ENCODE assay signal across 24 cellular contexts in the genomic region with DNA sequence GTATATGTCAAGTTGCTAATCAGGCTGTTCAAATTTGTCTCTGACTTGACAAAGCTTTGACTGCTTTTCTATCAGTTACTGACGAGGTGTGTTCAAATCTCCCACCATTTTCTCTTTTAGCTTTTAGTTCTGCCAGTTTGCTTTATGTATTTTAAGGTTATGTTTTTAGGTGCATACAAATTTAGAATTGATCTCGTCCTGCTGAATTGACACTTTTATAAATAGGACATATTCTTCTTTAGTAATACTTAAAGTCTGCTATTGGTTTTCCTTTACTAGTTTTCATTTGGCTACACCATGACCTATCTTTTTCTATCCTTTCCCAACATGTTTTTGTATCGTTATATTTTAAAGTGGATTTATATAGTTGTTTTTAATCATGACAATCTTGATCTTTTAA.
"Had no signal": no experiment of that assay in that cellular context is flagged by ENCODE, and none has a peak within 500 bp of the region (broad histone marks: within the 10 kb centered on the region; RNA-seq: fewer than 3 reads in every experiment).

No MANE protein-coding gene starts in this region.

- H3K36me3 ChIP-seq: left lung, lower lobe of right lung, ovary, right atrium auricular region, thyroid gland, transverse colon, upper lobe of left lung, vagina had no signal

- H3K27ac ChIP-seq: hepatocyte, left lung, lower lobe of right lung, ovary, right atrium auricular region, skin epidermis, stomach, testis, thyroid gland, transverse colon, upper lobe of left lung, vagina had no signal

- H3K4me2 ChIP-seq: hepatocyte had no signal

- H2AFZ ChIP-seq: hepatocyte had no signal

- ATAC-seq: left colon; left lung; lower lobe of right lung; naive thymus-derived CD8-positive, alpha-beta T cell; sciatic nerve; stimulated activated naive B cell treated with anti-CD40 and anti-IgM and Interleukin-4, amounts not matched to agents 10 μg/mL and 1 μg/mL and 100 μg/mL, for 72 hours; stimulated activated naive CD8-positive, alpha-beta T cell treated with anti-CD3 and anti-CD28 coated beads, Interleukin-15, Interleukin-2, amounts not matched to agents 100 U/mL and 50 U/mL, for 24 hours had no signal

- DNase-seq: kidney; left colon; lower lobe of right lung; mammary epithelial cell; mesenchymal stem cell; stimulated activated CD4-positive, alpha-beta T cell treated with anti-CD3 and anti-CD28 coated beads, Interleukin-12 subunit alpha, Interleukin-12 subunit beta, amount 100 ng/mL, for 4 hours; stimulated activated CD4-positive, alpha-beta T cell treated with anti-CD3 and anti-CD28 coated beads, Interleukin-15, amount 100 ng/mL, for 24 hours; stimulated activated CD4-positive, alpha-beta T cell treated with anti-CD3 and anti-CD28 coated beads, Interleukin-4, amount 100 ng/mL, for 1 hour; stimulated activated naive B cell treated with anti-CD40 and anti-IgM and Interleukin-4, amounts not matched to agents 10 μg/mL and 1 μg/mL and 100 μg/mL, for 72 hours; stimulated activated naive CD8-positive, alpha-beta T cell treated with anti-CD3 and anti-CD28 coated beads, Interleukin-15, Interleukin-2, amounts not matched to agents 100 U/mL and 50 U/mL, for 24 hours; stomach; transverse colon had no signal

- H3K27me3 ChIP-seq: hepatocyte, left lung, ovary, right atrium auricular region, stomach, testis, thyroid gland, transverse colon, upper lobe of left lung, vagina had no signal

- H3K27ac Mint-ChIP-seq: naive thymus-derived CD8-positive, alpha-beta T cell; progenitor cell of endocrine pancreas; stimulated activated naive B cell treated with anti-CD40 and anti-IgM and Interleukin-4, amounts not matched to agents 10 μg/mL and 1 μg/mL and 100 μg/mL, for 72 hours had no signal

- H3K4me3 Mint-ChIP-seq: naive thymus-derived CD8-positive, alpha-beta T cell; stimulated activated naive B cell treated with anti-CD40 and anti-IgM and Interleukin-4, amounts not matched to agents 10 μg/mL and 1 μg/mL and 100 μg/mL, for 72 hours had no signal

- H3K4me3 ChIP-seq: hepatocyte, left lung, lower lobe of right lung, ovary, right atrium auricular region, skin epidermis, stomach, testis, thyroid gland, transverse colon, upper lobe of left lung, vagina had no signal

- H3K4me1 ChIP-seq: left lung, lower lobe of right lung, right atrium auricular region, stomach, testis, transverse colon, upper lobe of left lung, vagina had no signal

- H3K27me3 Mint-ChIP-seq: naive thymus-derived CD8-positive, alpha-beta T cell had no signal

- FAIRE-seq: kidney had no signal

- H3K9me3 ChIP-seq: left lung, lower lobe of right lung, ovary, right atrium auricular region, stomach, testis, thyroid gland, transverse colon, upper lobe of left lung, vagina had no signal
